14 cellular contexts compared by ENCODE assay signal in genomic region chr2:19648583-19648982, GRCh38.
DNase-seq lines count a peak whose midpoint lies in the region; ATAC-seq and TF ChIP-seq lines count a peak whose summit lies in the region.
"Had no signal": no experiment of that assay in that cellular context is flagged by ENCODE, and none has a peak within 500 bp of the region (broad histone marks: within the 10 kb centered on the region; RNA-seq: fewer than 3 reads in every experiment).

No MANE protein-coding gene starts in this region.

- peaks cover 35% of the 10 kb centered on the region for H3K4me1 ChIP-seq in ACC112 (ENCODE audit: control insufficient read depth, insufficient read depth, low read length, unreplicated experiment)
- peaks cover 4% of the 10 kb centered on the region for H3K4me1 ChIP-seq in right cardiac atrium (ENCODE audit: control insufficient read depth, insufficient read depth, low read length)

- H3K36me3 ChIP-seq in ACC112 (ENCODE audit: insufficient read depth, low read length): no peaks in the 10 kb centered on the region
- H3K36me3 ChIP-seq: BLaER1 treated with 17β-estradiol and CSF1 and Interleukin-3, amounts not matched to agents 10 nM and 100 nM had no signal

- 11% methylated on average over 1 of the region's 1 CpG for WGBS in right cardiac atrium

- peak; percentile 29 for DNase-seq in HS-27A (ENCODE audit: low read depth)
- peak; percentile 89 to 91 for DNase-seq in cardiac fibroblast (ENCODE audit: low read depth in 2 of 2)
- DNase-seq in right cardiac atrium: peak; percentile 60 to 78 (median 74)
- DNase-seq in iPS-NIHi7 (ENCODE audit: extremely low spot score): no peak
- no peak for DNase-seq in stimulated activated naive CD4-positive, alpha-beta T cell (lab: John Stamatoyannopoulos, UW)
- DNase-seq in Ammon's horn (ENCODE audit: low spot score): no peak
- DNase-seq: activated T-cell treated with anti-CD3 and anti-CD28 coated beads, Interleukin-2, amount 50 U/mL, for 48 hours; GF-D8; MM.1S; NCI-H446 treated with DMSO at 0.1 percent for 48 hours; SHP77 had no signal

- H3K27me3 ChIP-seq in ACC112 (ENCODE audit: insufficient read depth, low read length) (no peaks in the 10 kb centered on the region), right cardiac atrium (ENCODE audit: control insufficient read depth, insufficient read depth) (no peaks in the 10 kb centered on the region)
- H3K27me3 ChIP-seq: BLaER1 treated with 17β-estradiol and CSF1 and Interleukin-3, amounts not matched to agents 10 nM and 100 nM had no signal

- intact Hi-C loops in right cardiac atrium (cut with DNase I): no loop called here

- H3K27ac ChIP-seq in ACC112 (ENCODE audit: low read depth, low read length) (peak overlapping the region; percentile 84), right cardiac atrium (ENCODE audit: low read length) (no peak overlapping the region)
- H3K27ac ChIP-seq: BLaER1 treated with 17β-estradiol and CSF1 and Interleukin-3, amounts not matched to agents 10 nM and 100 nM had no signal

- no peaks in the 10 kb centered on the region for H3K9me3 ChIP-seq in right cardiac atrium (ENCODE audit: control insufficient read depth, low read length)
- H3K9me3 ChIP-seq: BLaER1 treated with 17β-estradiol and CSF1 and Interleukin-3, amounts not matched to agents 10 nM and 100 nM had no signal

- no peaks in the 10 kb centered on the region for H3K79me2 ChIP-seq in ACC112 (ENCODE audit: control insufficient read depth, insufficient read depth, low read length, unreplicated experiment)

- H3K4me3 ChIP-seq in ACC112 (ENCODE audit: low read depth, low read length): peak overlapping the region; percentile 31; the same call in 1 of the 2 replicates
- H3K4me3 ChIP-seq in cardiac fibroblast (replicated peaks in 1 of 2; ENCODE audit: low read depth in 2 of 2, low read length in 2 of 2): no peak overlapping the region
- no peak overlapping the region for H3K4me3 ChIP-seq in right cardiac atrium (ENCODE audit: low read length)
- H3K4me3 ChIP-seq: BLaER1 treated with 17β-estradiol and CSF1 and Interleukin-3, amounts not matched to agents 10 nM and 100 nM had no signal

- no peak overlapping the region for H2AFZ ChIP-seq in ACC112 (ENCODE audit: low read length, unreplicated experiment)

- ATAC-seq in right cardiac atrium (peak; percentile 56 to 61), GM19397 (IDR thresholded peaks at IDR 0.05; ENCODE audit: unreplicated experiment) (no peak)

- no peak for TF ChIP-seq CTCF in cardiac fibroblast (IDR thresholded peaks at IDR 0.05; ENCODE audit: low read depth, low read length)

Comparison
In these comparisons a context has a peak if more than half of its experiments do, and no peak if none do; other contexts are left out.
1. DNase-seq: peak in HS-27A (single experiment), cardiac fibroblast (2 of 2) and right cardiac atrium (3 of 3); none in iPS-NIHi7 (single experiment), stimulated activated naive CD4-positive, alpha-beta T cell (0 of 6) and Ammon's horn (single experiment).